ENCODE assay signal across 20 cellular contexts in genomic region chr7:157775560-157776332, GRCh38.
"Had no signal": no experiment of that assay in that cellular context is flagged by ENCODE, and none has a peak within 500 bp of the region (broad histone marks: within the 10 kb centered on the region; RNA-seq: fewer than 3 reads in every experiment).

No MANE protein-coding gene starts in this region.

- H3K27ac Mint-ChIP-seq: activated CD4-positive, alpha-beta memory T cell treated with anti-CD3 and anti-CD28 coated beads for 36 hours; activated CD8-positive, alpha-beta memory T cell treated with anti-CD3 and anti-CD28 coated beads, Interleukin-2, amount 10 ng/mL, durations not matched to agents 7 days and 5 days; activated naive CD4-positive, alpha-beta T cell treated with anti-CD3 and anti-CD28 coated beads, Interleukin-2, amount 50 U/mL, for 24 hours; activated T-helper 1 cell treated with anti-CD3 and anti-CD28 coated beads, Interleukin-12 subunit alpha, Interleukin-12 subunit beta, Interleukin-2, Interleukin-4 antibody, amounts not matched to agents 30 ng/mL and 10 ng/mL and 1 ng/mL, durations not matched to agents 14 hours and 24 hours and 36 hours; progenitor cell of endocrine pancreas; T-helper 17 cell had no signal

- H3K9me3 Mint-ChIP-seq: activated naive CD4-positive, alpha-beta T cell treated with anti-CD3 and anti-CD28 coated beads, Interleukin-2, amount 50 U/mL, for 24 hours had no signal

- H3K4me1 Mint-ChIP-seq: activated CD8-positive, alpha-beta memory T cell treated with anti-CD3 and anti-CD28 coated beads, Interleukin-2, amount 10 ng/mL, durations not matched to agents 7 days and 5 days; activated naive CD4-positive, alpha-beta T cell treated with anti-CD3 and anti-CD28 coated beads, Interleukin-2, amount 50 U/mL, for 24 hours; T-helper 17 cell had no signal

- DNase-seq: activated CD4-positive, alpha-beta memory T cell treated with anti-CD3 and anti-CD28 coated beads for 36 hours; activated CD4-positive, alpha-beta T cell treated with anti-CD3 and anti-CD28 coated beads for 4 hours; activated CD4-positive, CD25-positive, alpha-beta regulatory T cell; activated CD8-positive, alpha-beta memory T cell treated with anti-CD3 and anti-CD28 coated beads, Interleukin-2, amount 10 ng/mL, durations not matched to agents 7 days and 5 days; activated gamma-delta T cell treated with Interleukin-2 at 50 U/mL for 16 hours; activated T-cell treated with anti-CD3 and anti-CD28 coated beads for 4 hours; adrenal gland; central memory CD4-positive, alpha-beta T cell; effector memory CD4-positive, alpha-beta T cell; foreskin keratinocyte; left colon; mesendoderm; retina; stimulated activated CD4-positive, alpha-beta T cell treated with anti-CD3 and anti-CD28 coated beads, Interleukin-4, amount 100 ng/mL, for 24 hours; T-helper 17 cell; transverse colon had no signal

- H3K4me3 Mint-ChIP-seq: activated CD4-positive, alpha-beta memory T cell treated with anti-CD3 and anti-CD28 coated beads for 36 hours; activated CD8-positive, alpha-beta memory T cell treated with anti-CD3 and anti-CD28 coated beads, Interleukin-2, amount 10 ng/mL, durations not matched to agents 7 days and 5 days; activated naive CD4-positive, alpha-beta T cell treated with anti-CD3 and anti-CD28 coated beads, Interleukin-2, amount 50 U/mL, for 24 hours; activated T-helper 1 cell treated with anti-CD3 and anti-CD28 coated beads, Interleukin-12 subunit alpha, Interleukin-12 subunit beta, Interleukin-2, Interleukin-4 antibody, amounts not matched to agents 30 ng/mL and 10 ng/mL and 1 ng/mL, durations not matched to agents 14 hours and 24 hours and 36 hours; T-helper 17 cell had no signal

- H3K36me3 Mint-ChIP-seq: activated CD4-positive, alpha-beta memory T cell treated with anti-CD3 and anti-CD28 coated beads for 36 hours; activated CD8-positive, alpha-beta memory T cell treated with anti-CD3 and anti-CD28 coated beads, Interleukin-2, amount 10 ng/mL, durations not matched to agents 7 days and 5 days; activated naive CD4-positive, alpha-beta T cell treated with anti-CD3 and anti-CD28 coated beads, Interleukin-2, amount 50 U/mL, for 24 hours had no signal

- ATAC-seq: activated CD8-positive, alpha-beta memory T cell treated with anti-CD3 and anti-CD28 coated beads, Interleukin-2, amount 10 ng/mL, durations not matched to agents 7 days and 5 days; foreskin keratinocyte; left colon; mucosa of descending colon; T-helper 17 cell had no signal
